17 cellular contexts compared by ENCODE assay signal in the genomic region with DNA sequence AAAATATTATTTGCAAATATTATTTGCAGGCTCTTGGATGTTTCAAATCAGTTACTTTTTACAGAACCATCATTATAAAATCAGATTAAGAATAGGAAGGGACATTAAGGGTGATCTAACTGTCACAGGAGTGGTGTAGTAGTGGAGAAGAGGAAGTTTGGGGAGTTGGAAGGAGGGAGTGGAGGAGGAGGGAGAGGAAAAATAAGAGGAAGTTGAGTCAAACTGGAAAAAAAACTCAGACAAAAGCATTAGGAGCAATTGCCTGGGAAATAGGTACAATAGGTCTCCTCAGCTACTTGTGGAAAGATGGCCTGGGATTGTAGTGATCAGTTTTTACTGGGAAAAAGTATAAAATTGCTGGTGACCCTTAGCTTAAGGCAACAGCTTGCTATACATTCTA.
A peak's percentile ranks its signal among the peaks of the same experiment; 100 is the strongest.
DNase-seq lines count a peak whose midpoint lies in the region; ATAC-seq and TF ChIP-seq lines count a peak whose summit lies in the region.
"Had no signal": no experiment of that assay in that cellular context is flagged by ENCODE, and none has a peak within 500 bp of the region (broad histone marks: within the 10 kb centered on the region; RNA-seq: fewer than 3 reads in every experiment).

No MANE protein-coding gene starts in this region.

- CTCF ChIA-PET in RWPE1 (lab: Yijun Ruan, JAX), result no interaction called here

- H4K20me1 ChIP-seq in OCI-LY1 (ENCODE audit: insufficient read depth, low read length), result no peaks in the 10 kb centered on the region

- peak overlapping the region; percentile 62 for H3K27ac Mint-ChIP-seq in endothelial cell (ENCODE audit: unreplicated experiment)
- H3K27ac Mint-ChIP-seq: B cell; CD4-positive, alpha-beta T cell had no signal

- no peak overlapping the region for H3K9ac ChIP-seq in OCI-LY1 (ENCODE audit: low read length)

- peaks cover 3% of the 10 kb centered on the region; the same call in 1 of the 2 replicates for H3K9me3 ChIP-seq in OCI-LY1 (ENCODE audit: low read length)

- peaks cover 2% of the 10 kb centered on the region for H3K27me3 Mint-ChIP-seq in endothelial cell (ENCODE audit: unreplicated experiment)
- H3K27me3 Mint-ChIP-seq: B cell; CD4-positive, alpha-beta T cell had no signal

- H3K36me3 Mint-ChIP-seq in endothelial cell (ENCODE audit: low read depth, unreplicated experiment), result peaks cover 3% of the 10 kb centered on the region

- peak overlapping the region; percentile 12 for H3K4me3 Mint-ChIP-seq in endothelial cell (ENCODE audit: unreplicated experiment)
- H3K4me3 Mint-ChIP-seq: B cell; CD4-positive, alpha-beta T cell had no signal

- no peak overlapping the region for H3K4me2 ChIP-seq in OCI-LY1 (ENCODE audit: low read length)

- H3K4me1 Mint-ChIP-seq in endothelial cell (ENCODE audit: unreplicated experiment), result peaks cover 22% of the 10 kb centered on the region
- H3K4me1 Mint-ChIP-seq: B cell had no signal

- H3K4me1 ChIP-seq in OCI-LY1 (ENCODE audit: insufficient read depth, low read length, severe bottlenecking), result peaks cover 8% of the 10 kb centered on the region

- POLR2A ChIA-PET in RWPE1 (lab: Yijun Ruan, JAX; ENCODE audit: low non-redundant PET), result interaction anchor here (0.9 kb wide), 1 partner anchor 10 kb away, joined by 5 read pairs; no protein-coding TSS in a partner anchor

- no peaks in the 10 kb centered on the region for H3K9me3 Mint-ChIP-seq in endothelial cell (ENCODE audit: unreplicated experiment)
- H3K9me3 Mint-ChIP-seq: CD4-positive, alpha-beta T cell had no signal

- TF ChIP-seq CTCF in HL-60 (IDR thresholded peaks at IDR 0.05; ENCODE audit: insufficient read depth, low read length), result no peak
- no peak for TF ChIP-seq CTCF in OCI-LY1 (IDR thresholded peaks at IDR 0.05; ENCODE audit: low read length)
- no peak for TF ChIP-seq CTCF in endothelial cell (IDR thresholded peaks at IDR 0.05; ENCODE audit: unreplicated experiment)
- TF ChIP-seq CTCF in RWPE1 (conservative IDR thresholded peaks at IDR 0.05; ENCODE audit: low read depth), result no peak

- H3K27ac ChIP-seq in HL-60 (replicated peaks), result peak overlapping the region; percentile 65
- peak overlapping the region; percentile 24 for H3K27ac ChIP-seq in OCI-LY1 (ENCODE audit: low read depth, low read length, poor library complexity, severe bottlenecking)
- H3K27ac ChIP-seq in RWPE1, result no peak overlapping the region

- no peak for ATAC-seq in GM18520 (IDR thresholded peaks at IDR 0.05; ENCODE audit: unreplicated experiment)
- ATAC-seq: K562 had no signal

- peak; percentile 24 to 32 for DNase-seq in AML-193 (lab: John Stamatoyannopoulos, UW)
- peak; percentile 5 to 39 for DNase-seq in HL-60 (ENCODE audit: low read depth in 1 of 2, low spot score in 1 of 2)
- no peak for DNase-seq in endothelial cell (ENCODE audit: low spot score)
- no peak for DNase-seq in OCI-M2 (lab: John Stamatoyannopoulos, UW; ENCODE audit: unreplicated experiment)
- no peak for DNase-seq in RWPE1 (ENCODE audit: low spot score)
- DNase-seq in NCI-H526 (lab: John Stamatoyannopoulos, UW), result no peak
- DNase-seq: Calu3; CD4-positive, alpha-beta T cell; DMS79; NCI-H1417; NCI-H2029; NCI-H510A; RPMI8226 had no signal

- no peaks in the 10 kb centered on the region for H3K9me2 ChIP-seq in OCI-LY1 (ENCODE audit: low read depth, low read length)

- no peaks in the 10 kb centered on the region for H3F3A ChIP-seq in OCI-LY1 (ENCODE audit: insufficient read depth, low read length)

- H3K4me3 ChIP-seq in HL-60 (replicated peaks; ENCODE audit: insufficient read depth, low read length), result no peak overlapping the region
- no peak overlapping the region for H3K4me3 ChIP-seq in OCI-LY1 (ENCODE audit: low read depth, low read length, poor library complexity, severe bottlenecking)
- H3K4me3 ChIP-seq: K562 had no signal

- H3K79me2 ChIP-seq in OCI-LY1 (ENCODE audit: insufficient read depth, low read length), result no peaks in the 10 kb centered on the region

- H3K27me3 ChIP-seq in HL-60 (ENCODE audit: insufficient read depth, poor library complexity, severe bottlenecking) (no peaks in the 10 kb centered on the region), OCI-LY1 (ENCODE audit: insufficient read depth, low read length) (no peaks in the 10 kb centered on the region)

- peaks cover 38% of the 10 kb centered on the region for H3K36me3 ChIP-seq in OCI-LY1 (ENCODE audit: insufficient read depth, low read length)

- no peak overlapping the region for H2AFZ ChIP-seq in OCI-LY1 (ENCODE audit: low read length)

Comparison
In these comparisons a context has a peak if more than half of its experiments do, and no peak if none do; other contexts are left out.
1. DNase-seq: peak in AML-193 (2 of 2) and HL-60 (2 of 2); none in endothelial cell (single experiment), OCI-M2 (single experiment), RWPE1 (single experiment) and NCI-H526 (0 of 2).